ENCODE assay signal across 14 cellular contexts in genomic region chr5:14071433-14071832, GRCh38.
"Had no signal": no experiment of that assay in that cellular context is flagged by ENCODE, and none has a peak within 500 bp of the region (broad histone marks: within the 10 kb centered on the region; RNA-seq: fewer than 3 reads in every experiment).

No MANE protein-coding gene starts in this region.

- H3K36me3 Mint-ChIP-seq: mesothelial cell of epicardium, type B pancreatic cell, WTC11 had no signal

- H3K4me3 Mint-ChIP-seq: activated CD8-positive, alpha-beta T cell treated with anti-CD3 and anti-CD28 coated beads, Interleukin-2, amount 10 ng/mL, durations not matched to agents 7 days and 5 days; activated T-helper 1 cell treated with anti-CD3 and anti-CD28 coated beads, Interleukin-12 subunit alpha, Interleukin-12 subunit beta, Interleukin-2, Interleukin-4 antibody, amounts not matched to agents 30 ng/mL and 10 ng/mL and 1 ng/mL, durations not matched to agents 14 hours and 24 hours and 36 hours; mesothelial cell of epicardium; neural crest cell; stimulated activated naive CD8-positive, alpha-beta T cell treated with anti-CD3 and anti-CD28 coated beads, Interleukin-15, amount 100 ng/mL, for 72 hours; type B pancreatic cell; WTC11 had no signal

- H3K27ac Mint-ChIP-seq: activated CD8-positive, alpha-beta T cell treated with anti-CD3 and anti-CD28 coated beads, Interleukin-2, amount 10 ng/mL, durations not matched to agents 7 days and 5 days; activated T-helper 1 cell treated with anti-CD3 and anti-CD28 coated beads, Interleukin-12 subunit alpha, Interleukin-12 subunit beta, Interleukin-2, Interleukin-4 antibody, amounts not matched to agents 30 ng/mL and 10 ng/mL and 1 ng/mL, durations not matched to agents 14 hours and 24 hours and 36 hours; mesothelial cell of epicardium; stimulated activated naive CD8-positive, alpha-beta T cell treated with anti-CD3 and anti-CD28 coated beads, Interleukin-15, amount 100 ng/mL, for 72 hours; type B pancreatic cell; WTC11 had no signal

- H3K27ac ChIP-seq: psoas muscle, sigmoid colon had no signal

- DNase-seq: activated CD4-positive, alpha-beta T cell treated with anti-CD3 and anti-CD28 coated beads for 48 hours; activated CD8-positive, alpha-beta memory T cell treated with anti-CD3 and anti-CD28 coated beads, Interleukin-2, amount 50 U/mL, for 48 hours; activated CD8-positive, alpha-beta T cell treated with anti-CD3 and anti-CD28 coated beads, Interleukin-2, amount 10 ng/mL, durations not matched to agents 7 days and 5 days; kidney; psoas muscle; sigmoid colon; stimulated activated CD4-positive, alpha-beta T cell treated with anti-CD3 and anti-CD28 coated beads, Interleukin-1b, Interleukin-23, amount 100 ng/mL, for 48 hours; stimulated activated naive CD8-positive, alpha-beta T cell treated with anti-CD3 and anti-CD28 coated beads, Interleukin-15, amount 100 ng/mL, for 72 hours; T-helper 2 cell had no signal

- ATAC-seq: activated CD8-positive, alpha-beta T cell treated with anti-CD3 and anti-CD28 coated beads, Interleukin-2, amount 10 ng/mL, durations not matched to agents 7 days and 5 days; psoas muscle; stimulated activated naive CD8-positive, alpha-beta T cell treated with anti-CD3 and anti-CD28 coated beads, Interleukin-15, amount 100 ng/mL, for 72 hours; WTC11 had no signal

- H3K4me1 Mint-ChIP-seq: mesothelial cell of epicardium; neural crest cell; stimulated activated naive CD8-positive, alpha-beta T cell treated with anti-CD3 and anti-CD28 coated beads, Interleukin-15, amount 100 ng/mL, for 72 hours had no signal

- H3K27me3 Mint-ChIP-seq: stimulated activated naive CD8-positive, alpha-beta T cell treated with anti-CD3 and anti-CD28 coated beads, Interleukin-15, amount 100 ng/mL, for 72 hours had no signal

- H3K9me3 Mint-ChIP-seq: activated T-helper 1 cell treated with anti-CD3 and anti-CD28 coated beads, Interleukin-12 subunit alpha, Interleukin-12 subunit beta, Interleukin-2, Interleukin-4 antibody, amounts not matched to agents 30 ng/mL and 10 ng/mL and 1 ng/mL, durations not matched to agents 14 hours and 24 hours and 36 hours; neural crest cell; stimulated activated naive CD8-positive, alpha-beta T cell treated with anti-CD3 and anti-CD28 coated beads, Interleukin-15, amount 100 ng/mL, for 72 hours; type B pancreatic cell; WTC11 had no signal
